ENCODE assay signal across 1 cellular context in genomic region chr18:3827236-3827635, GRCh38.
TF ChIP-seq lines count a peak whose summit lies in the region.

No MANE protein-coding gene starts in this region.

TF ChIP-seq in GM23338, 12 proteins besides CTCF, POLR2A, EP300 and RAD21 (continued from another document):
- TF ChIP-seq REST (IDR thresholded peaks at IDR 0.05; ENCODE audit: unreplicated experiment) (no peak), ETS1 (IDR thresholded peaks at IDR 0.05) (no peak), NANOG (IDR thresholded peaks at IDR 0.05; ENCODE audit: borderline replicate concordance) (no peak), EZH2phosphoT487 (IDR thresholded peaks at IDR 0.05; ENCODE audit: unreplicated experiment) (no peak), ZNF331 (CRISPR knock-in tag; IDR thresholded peaks at IDR 0.05; ENCODE audit: low read depth) (no peak), CREB1 (CRISPR knock-in tag; IDR thresholded peaks at IDR 0.05; ENCODE audit: low read depth) (no peak)
